In the genomic region with DNA sequence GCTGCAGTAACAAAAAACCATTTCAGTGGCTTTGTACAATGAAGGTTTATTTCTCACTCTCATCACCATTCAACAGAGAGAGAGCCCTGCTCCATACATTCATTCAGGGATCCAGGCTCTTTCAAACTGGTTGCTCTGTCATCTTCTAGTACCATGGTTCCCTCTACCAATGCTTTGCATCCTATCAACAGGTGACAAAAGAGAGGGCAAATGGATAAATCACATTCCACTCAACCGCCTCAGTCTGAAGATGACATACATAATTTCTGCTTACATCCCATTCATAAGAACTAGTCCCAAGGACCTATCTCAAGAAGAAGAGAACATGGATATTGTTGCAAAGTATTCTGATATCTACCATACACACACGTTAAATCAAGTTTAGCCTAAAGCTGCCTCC, we compare ENCODE assay signal across 36 cellular contexts. TPM values are rescaled to one million over a fixed set of nuclear protein-coding genes. Genes with fewer than 3 reads are reported as not detected.
"Had no signal": no experiment of that assay in that cellular context is flagged by ENCODE, and none has a peak within 500 bp of the region (broad histone marks: within the 10 kb centered on the region; RNA-seq: fewer than 3 reads in every experiment).

No MANE protein-coding gene starts in this region.

- DNase-seq: activated B cell treated with CpG ODN at 0.5 μM for 24 hours; activated CD4-positive, alpha-beta T cell treated with anti-CD3 and anti-CD28 coated beads for 48 hours; activated CD4-positive, alpha-beta T cell treated with anti-CD3 and anti-CD28 coated beads, Interleukin-2, amount 50 U/mL, for 1 hour; activated CD4-positive, alpha-beta T cell treated with anti-CD3 and anti-CD28 coated beads, Interleukin-2, amount 50 U/mL, for 48 hours; activated CD8-positive, alpha-beta memory T cell treated with anti-CD3 and anti-CD28 coated beads for 24 hours; activated CD8-positive, alpha-beta T cell treated with anti-CD3 and anti-CD28 coated beads for 36 hours; activated effector memory CD4-positive, alpha-beta T cell treated with Interleukin-2 at 50 U/mL for 16 hours; activated gamma-delta T cell treated with Interleukin-2 at 50 U/mL for 16 hours; activated naive CD4-positive, alpha-beta T cell treated with anti-CD3 and anti-CD28 coated beads, Interleukin-2, amount 50 U/mL, for 16 hours; activated naive CD4-positive, alpha-beta T cell treated with Interleukin-2 at 50 U/mL for 16 hours; activated T-cell treated with anti-CD3 and anti-CD28 coated beads, Interleukin-2, amount 50 U/mL, for 4 hours; amniotic stem cell; brain microvascular endothelial cell; effector CD8-positive, alpha-beta T cell; esophagus squamous epithelium; foreskin melanocyte; T-helper 17 cell; T1000; WERI-Rb-1 had no signal

- H3K27ac Mint-ChIP-seq: activated naive CD8-positive, alpha-beta T cell; T-helper 17 cell; T-helper 2 cell treated with Interferon-gamma antibody and Interleukin-4, amounts not matched to agents 5 μg/mL and 100 μg/mL, for 36 hours had no signal

- H3K9me3 ChIP-seq: esophagus squamous epithelium, gastroesophageal sphincter had no signal

- H3K4me3 ChIP-seq: esophagus squamous epithelium, gastroesophageal sphincter, heart right ventricle had no signal

- ATAC-seq: activated CD4-positive, CD25-positive, alpha-beta regulatory T cell treated with anti-CD3 and anti-CD28 coated beads, Interleukin-2, amount 50 U/mL, for 24 hours; activated CD8-positive, alpha-beta T cell treated with anti-CD3 and anti-CD28 coated beads for 36 hours; activated T-cell treated with anti-CD3 and anti-CD28 coated beads, Interleukin-2, amount 50 U/mL, for 4 hours; activated T-helper 17 cell treated with anti-CD3 and anti-CD28 coated beads, Interleukin-2, amount 50 U/mL, for 72 hours; gastroesophageal sphincter; heart right ventricle; T-helper 17 cell had no signal

- H3K9me3 Mint-ChIP-seq: activated B cell treated with CpG ODN at 0.5 μM for 24 hours; central memory CD8-positive, alpha-beta T cell had no signal

- H3K36me3 Mint-ChIP-seq: activated naive CD8-positive, alpha-beta T cell had no signal

- H3K27ac ChIP-seq: brain microvascular endothelial cell, epithelial cell of prostate, esophagus squamous epithelium, gastroesophageal sphincter, WERI-Rb-1 had no signal

- H3K36me3 ChIP-seq: brain microvascular endothelial cell, esophagus squamous epithelium, gastroesophageal sphincter, heart right ventricle, WERI-Rb-1 had no signal

- H3K27me3 ChIP-seq: brain microvascular endothelial cell, esophagus squamous epithelium had no signal

RNA-seq across cellular contexts. Expression of a gene that starts 51.6 kb away (rescaled TPM):
- total RNA-seq: activated B cell treated with CpG ODN at 0.5 μM for 24 hours; activated CD8-positive, alpha-beta T cell treated with anti-CD3 and anti-CD28 coated beads for 36 hours; activated T-helper 17 cell treated with anti-CD3 and anti-CD28 coated beads, Interleukin-2, amount 50 U/mL, for 72 hours; astrocyte; bronchial epithelial cell; cardiac septum; chondrocyte; dermis microvascular lymphatic vessel endothelial cell; endothelial cell of umbilical vein; esophagus squamous epithelium; fibroblast of lung; fibroblast of villous mesenchyme; gastroesophageal sphincter; glomerular endothelial cell; heart right ventricle; T-helper 17 cell had no signal
